In genomic region chr17:28912281-28912937, GRCh38 we compare ENCODE assay signal across 12 cellular contexts. TPM values are rescaled to one million over a fixed set of nuclear protein-coding genes. Genes with fewer than 3 reads are reported as not detected.
DNase-seq lines count a peak whose midpoint lies in the region; ATAC-seq and TF ChIP-seq lines count a peak whose summit lies in the region.
"Had no signal": no experiment of that assay in that cellular context is flagged by ENCODE, and none has a peak within 500 bp of the region (broad histone marks: within the 10 kb centered on the region; RNA-seq: fewer than 3 reads in every experiment).

No MANE protein-coding gene starts in this region.

- no peaks in the 10 kb centered on the region for H3K9me3 ChIP-seq in MM.1S (replicated peaks; ENCODE audit: insufficient read depth, low read length)

- H3K4me1 Mint-ChIP-seq in neural crest cell, result peaks cover 1% of the 10 kb centered on the region
- H3K4me1 Mint-ChIP-seq in mesothelial cell of epicardium, result no peaks in the 10 kb centered on the region

- no peak for ATAC-seq in sciatic nerve

- no peaks in the 10 kb centered on the region for H4K20me1 ChIP-seq in MM.1S (ENCODE audit: insufficient read depth, low read length)

- H3K27ac ChIP-seq in MM.1S (ENCODE audit: low read length) (peak overlapping the region; percentile 48; the same call in 1 of the 2 replicates), dorsolateral prefrontal cortex (peak overlapping the region in 33 of 59 donors; percentile 2 to 69 (median 34))

- H3K36me3 ChIP-seq in MM.1S (replicated peaks; ENCODE audit: insufficient read depth, low read length), result peaks cover 26% of the 10 kb centered on the region

- no peak for DNase-seq in GM12864 (ENCODE audit: low read depth)
- DNase-seq in MM.1S, result no peak
- no peak for DNase-seq in dorsolateral prefrontal cortex
- no peak for DNase-seq in neural crest cell (ENCODE audit: low read depth, low spot score)
- DNase-seq in GDM1 (lab: John Stamatoyannopoulos, UW), result no peak
- DNase-seq in sciatic nerve (ENCODE audit: low spot score), result no peak
- no peak for DNase-seq in NCI-H2227 (lab: John Stamatoyannopoulos, UW; ENCODE audit: unreplicated experiment)
- no peak for DNase-seq in mesothelial cell of epicardium (ENCODE audit: low spot score in 2 of 2, unreplicated experiment in 2 of 2)
- DNase-seq: activated CD4-positive, CD25-positive, alpha-beta regulatory T cell; central memory CD4-positive, alpha-beta T cell; NCI-H526 treated with DMSO at 0.1 percent for 48 hours had no signal

- no peaks in the 10 kb centered on the region for H3K9me2 ChIP-seq in MM.1S (replicated peaks; ENCODE audit: insufficient read depth, low read length)

- no peak overlapping the region for H2AFZ ChIP-seq in MM.1S (ENCODE audit: low read length)

- H3K4me3 Mint-ChIP-seq in neural crest cell, result no peak overlapping the region
- H3K4me3 Mint-ChIP-seq in mesothelial cell of epicardium, result no peak overlapping the region
- H3K4me3 Mint-ChIP-seq: stimulated activated naive CD8-positive, alpha-beta T cell treated with anti-CD3 and anti-CD28 coated beads, Interleukin-15, Interleukin-2, amounts not matched to agents 100 ng/mL and 50 ng/mL, for 24 hours had no signal

- H3K27me3 Mint-ChIP-seq in neural crest cell (ENCODE audit: low read depth) (no peaks in the 10 kb centered on the region), mesothelial cell of epicardium (ENCODE audit: low read depth) (no peaks in the 10 kb centered on the region)
- H3K27me3 Mint-ChIP-seq: stimulated activated naive CD8-positive, alpha-beta T cell treated with anti-CD3 and anti-CD28 coated beads, Interleukin-15, Interleukin-2, amounts not matched to agents 100 ng/mL and 50 ng/mL, for 24 hours had no signal

- TF ChIP-seq CTCF in GM12864 (IDR thresholded peaks at IDR 0.05; ENCODE audit: low read depth, low read length, missing control alignments) (peak; percentile 11), MM.1S (IDR thresholded peaks at IDR 0.05; ENCODE audit: low read length) (peak; percentile 56), dorsolateral prefrontal cortex (IDR thresholded peaks at IDR 0.05 in 54 of 56, conservative IDR thresholded peaks at IDR 0.05 in 2 of 56; ENCODE audit: low read depth in 1 of 56, partially characterized antibody in 56 of 56) (peak in 35 of 56 donors; percentile 11 to 44 (median 30)), neural crest cell (conservative IDR thresholded peaks at IDR 0.05) (peak; percentile 33), mesothelial cell of epicardium (IDR thresholded peaks at IDR 0.05; ENCODE audit: unreplicated experiment) (no peak)

- H3K9me3 Mint-ChIP-seq in neural crest cell (no peaks in the 10 kb centered on the region), mesothelial cell of epicardium (no peaks in the 10 kb centered on the region)

- H3K79me2 ChIP-seq in MM.1S (ENCODE audit: low read length), result peaks cover 32% of the 10 kb centered on the region

- no peak overlapping the region; the same call in 1 of the 2 replicates for H3K4me2 ChIP-seq in MM.1S (ENCODE audit: low read depth, low read length)

- H3K27me3 ChIP-seq in MM.1S (replicated peaks; ENCODE audit: insufficient read depth, low read length) (no peaks in the 10 kb centered on the region), dorsolateral prefrontal cortex (no peaks in the 10 kb centered on the region)

- H3K4me3 ChIP-seq in GM12864 (ENCODE audit: low read depth, low read length), result no peak overlapping the region
- H3K4me3 ChIP-seq in MM.1S (ENCODE audit: low read length), result no peak overlapping the region
- no peak overlapping the region for H3K4me3 ChIP-seq in dorsolateral prefrontal cortex

- H3K27ac Mint-ChIP-seq in neural crest cell (ENCODE audit: unreplicated experiment), result no peak overlapping the region
- no peak overlapping the region for H3K27ac Mint-ChIP-seq in mesothelial cell of epicardium
- H3K27ac Mint-ChIP-seq: stimulated activated naive CD8-positive, alpha-beta T cell treated with anti-CD3 and anti-CD28 coated beads, Interleukin-15, Interleukin-2, amounts not matched to agents 100 ng/mL and 50 ng/mL, for 24 hours had no signal

- intact Hi-C loops in dorsolateral prefrontal cortex (cut with DNase I) (loop anchor here in 1 of 2 donors (5.0 kb wide), 1 partner anchor 155 kb away; no protein-coding TSS in a partner anchor), sciatic nerve (cut with DNase I) (no loop called here)

- H3K4me1 ChIP-seq in MM.1S (ENCODE audit: low read length), result peaks cover 24% of the 10 kb centered on the region

- H3K36me3 Mint-ChIP-seq in neural crest cell (ENCODE audit: low read depth) (peaks cover 23% of the 10 kb centered on the region), mesothelial cell of epicardium (peaks cover 57% of the 10 kb centered on the region)

- H3F3A ChIP-seq in MM.1S (ENCODE audit: insufficient read depth, low read length), result peaks cover 12% of the 10 kb centered on the region

- no peak overlapping the region for H3K9ac ChIP-seq in MM.1S (ENCODE audit: low read length)

RNA-seq across cellular contexts. Expression of gene DHRS13, which starts 9.5 kb away (rescaled TPM):
- 10 to 100 TPM in 61 of 120 experiments, 1 to 10 TPM in 59; 5.9 to 22.5 (median 10.1) TPM for total RNA-seq in dorsolateral prefrontal cortex
- 28.7 and 32.6 TPM in 2 replicates for total RNA-seq in neural crest cell
- total RNA-seq in sciatic nerve, result 9.6 TPM
- total RNA-seq in mesothelial cell of epicardium, result 10.3 to 12.4 TPM (median 12.1 TPM) in 3 replicates

RNA-seq across cellular contexts. Expression of gene FLOT2, which starts 14.9 kb away (rescaled TPM):
- total RNA-seq in dorsolateral prefrontal cortex (100 to 1,000 TPM in 84 of 120 experiments, 10 to 100 TPM in 36; 50.7 to 182 (median 108) TPM), neural crest cell (132 and 133 TPM in 2 replicates), sciatic nerve (111 TPM), mesothelial cell of epicardium (74.4 to 85.4 TPM (median 79.4 TPM) in 3 replicates)

RNA-seq across cellular contexts. Expression of gene PHF12, which starts 38.9 kb away (rescaled TPM):
- total RNA-seq in dorsolateral prefrontal cortex (10 to 100 TPM; 32.6 to 65.4 (median 44.1) TPM), neural crest cell (60.8 and 64.7 TPM in 2 replicates), sciatic nerve (42.8 TPM), mesothelial cell of epicardium (60.1 to 69.3 TPM (median 60.3 TPM) in 3 replicates)

RNA-seq across cellular contexts. Expression of gene ERAL1, which starts 57.6 kb away (rescaled TPM):
- total RNA-seq in dorsolateral prefrontal cortex, result 10 to 100 TPM; 32.0 to 63.5 (median 45.6) TPM
- total RNA-seq in neural crest cell, result 63.0 and 64.4 TPM in 2 replicates
- 23.0 TPM for total RNA-seq in sciatic nerve
- 37.4 to 43.4 TPM (median 38.4 TPM) in 3 replicates for total RNA-seq in mesothelial cell of epicardium
